1 cellular context compared by ENCODE assay signal in the genomic region with DNA sequence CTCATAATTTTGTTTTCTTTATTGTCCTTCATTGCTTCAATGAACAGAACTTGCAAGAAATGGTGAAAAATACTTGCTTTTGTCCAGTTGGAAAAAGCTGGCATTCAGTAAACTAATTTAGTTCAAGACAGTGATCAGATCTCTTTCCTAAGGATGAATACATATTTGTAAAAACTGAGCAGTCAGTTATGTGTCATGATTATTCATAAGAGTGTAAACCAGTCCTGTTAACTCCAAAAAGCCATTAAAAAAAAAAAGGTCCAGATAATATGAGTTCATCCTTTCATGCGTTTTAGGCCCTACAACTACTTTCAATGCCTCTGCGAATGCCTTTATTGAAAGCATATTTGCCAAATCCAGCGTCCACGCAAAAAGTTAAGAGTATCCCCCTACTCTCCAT.
TF ChIP-seq lines count a peak whose summit lies in the region.

No MANE protein-coding gene starts in this region.

TF ChIP-seq in IMR-90, 13 proteins besides CTCF, POLR2A, EP300 and RAD21:
- no peak for TF ChIP-seq CHD1 (IDR thresholded peaks at IDR 0.05; ENCODE audit: low read depth, low read length)
- TF ChIP-seq SMC3 (IDR thresholded peaks at IDR 0.05; ENCODE audit: low read depth, low read length) = no peak
- TF ChIP-seq RCOR1 (IDR thresholded peaks at IDR 0.05; ENCODE audit: insufficient replicate concordance, low read length) = no peak
- TF ChIP-seq RFX5 (IDR thresholded peaks at IDR 0.05; ENCODE audit: low read depth, low read length) = no peak
- TF ChIP-seq, protein P1, sequence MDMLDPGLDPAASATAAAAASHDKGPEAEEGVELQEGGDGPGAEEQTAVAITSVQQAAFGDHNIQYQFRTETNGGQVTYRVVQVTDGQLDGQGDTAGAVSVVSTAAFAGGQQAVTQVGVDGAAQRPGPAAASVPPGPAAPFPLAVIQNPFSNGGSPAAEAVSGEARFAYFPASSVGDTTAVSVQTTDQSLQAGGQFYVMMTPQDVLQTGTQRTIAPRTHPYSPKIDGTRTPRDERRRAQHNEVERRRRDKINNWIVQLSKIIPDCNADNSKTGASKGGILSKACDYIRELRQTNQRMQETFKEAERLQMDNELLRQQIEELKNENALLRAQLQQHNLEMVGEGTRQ (IDR thresholded peaks at IDR 0.05; ENCODE audit: low read depth, low read length) = no peak
- TF ChIP-seq CEBPB (IDR thresholded peaks at IDR 0.05; ENCODE audit: low read depth, low read length) = no peak
- TF ChIP-seq FOS (IDR thresholded peaks at IDR 0.05; ENCODE audit: low read depth, low read length) = no peak
- TF ChIP-seq, protein P2, sequence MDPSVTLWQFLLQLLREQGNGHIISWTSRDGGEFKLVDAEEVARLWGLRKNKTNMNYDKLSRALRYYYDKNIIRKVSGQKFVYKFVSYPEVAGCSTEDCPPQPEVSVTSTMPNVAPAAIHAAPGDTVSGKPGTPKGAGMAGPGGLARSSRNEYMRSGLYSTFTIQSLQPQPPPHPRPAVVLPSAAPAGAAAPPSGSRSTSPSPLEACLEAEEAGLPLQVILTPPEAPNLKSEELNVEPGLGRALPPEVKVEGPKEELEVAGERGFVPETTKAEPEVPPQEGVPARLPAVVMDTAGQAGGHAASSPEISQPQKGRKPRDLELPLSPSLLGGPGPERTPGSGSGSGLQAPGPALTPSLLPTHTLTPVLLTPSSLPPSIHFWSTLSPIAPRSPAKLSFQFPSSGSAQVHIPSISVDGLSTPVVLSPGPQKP (IDR thresholded peaks at IDR 0.05; ENCODE audit: borderline replicate concordance, low read depth, low read length) = no peak
- TF ChIP-seq MAFK (IDR thresholded peaks at IDR 0.05; ENCODE audit: low read depth, low read length) = no peak
- TF ChIP-seq MXI1 (IDR thresholded peaks at IDR 0.05; ENCODE audit: borderline replicate concordance, low read depth, low read length) = no peak
- no peak for TF ChIP-seq BHLHE40 (IDR thresholded peaks at IDR 0.05; ENCODE audit: low read depth, low read length)
- TF ChIP-seq NFE2L2 (IDR thresholded peaks at IDR 0.05; ENCODE audit: low read depth, low read length) = no peak
- no peak for TF ChIP-seq MAZ (IDR thresholded peaks at IDR 0.05; ENCODE audit: borderline replicate concordance, low read depth, low read length)
TF ChIP-seq in IMR-90: peak in this region for 0.
